In genomic region chr14:44347316-44347715, GRCh38 we compare ENCODE assay signal across 2 cellular contexts.
TF ChIP-seq lines count a peak whose summit lies in the region.

No MANE protein-coding gene starts in this region.

TF ChIP-seq in HEK293, 187 proteins besides CTCF, POLR2A, EP300 and RAD21:
- peak; percentile 77 for TF ChIP-seq ZNF707 (tag by site-specific recombination; IDR thresholded peaks at IDR 0.05)
- no peak for TF ChIP-seq ZNF645 (tag by site-specific recombination; IDR thresholded peaks at IDR 0.05)

TF ChIP-seq in K562, 482 proteins besides CTCF, POLR2A, EP300 and RAD21:
- peak; percentile 92 for TF ChIP-seq ZNF707 (CRISPR knock-in tag; conservative IDR thresholded peaks at IDR 0.05)
- no peak for TF ChIP-seq ZNF239 (CRISPR knock-in tag; IDR thresholded peaks at IDR 0.05)
